Comparison of ENCODE assay signal across 15 cellular contexts in genomic region chr22:49869855-49870712, GRCh38. TPM values are rescaled to one million over a fixed set of nuclear protein-coding genes. Genes with fewer than 3 reads are reported as not detected.
DNase-seq lines count a peak whose midpoint lies in the region; ATAC-seq, FAIRE-seq and TF ChIP-seq lines count a peak whose summit lies in the region.
"Had no signal": no experiment of that assay in that cellular context is flagged by ENCODE, and none has a peak within 500 bp of the region (broad histone marks: within the 10 kb centered on the region; RNA-seq: fewer than 3 reads in every experiment).

No MANE protein-coding gene starts in this region.

- peaks cover 50 to 75% (median 72%) of the 10 kb centered on the region in 3 donors for H3K4me1 Mint-ChIP-seq in T-cell
- peaks cover 60 to 74% of the 10 kb centered on the region in 2 donors for H3K4me1 Mint-ChIP-seq in effector memory CD8-positive, alpha-beta T cell (ENCODE audit: low read depth in 2 of 2)

- H3K4me2 ChIP-seq in A549, result no peak overlapping the region
- peak overlapping the region; percentile 7 for H3K4me2 ChIP-seq in BLaER1

- no peaks in the 10 kb centered on the region for H3K4me1 ChIP-seq in A549
- H3K4me1 ChIP-seq in BLaER1, result peaks cover 8% of the 10 kb centered on the region; the same call in 1 of the 2 replicates
- no peaks in the 10 kb centered on the region for H3K4me1 ChIP-seq in gastroesophageal sphincter
- no peaks in the 10 kb centered on the region for H3K4me1 ChIP-seq in uterus

- H3K27ac ChIP-seq in A549 (no peak overlapping the region), BLaER1 (no peak overlapping the region), gastroesophageal sphincter (no peak overlapping the region), uterus (no peak overlapping the region)

- intact Hi-C loops in uterus (cut with DNase I; ENCODE audit: low total_unique reads), result no loop called here

- H3K36me3 ChIP-seq in BLaER1 (peaks cover 89% of the 10 kb centered on the region), gastroesophageal sphincter (peaks cover 0 to 21% of the 10 kb centered on the region in 2 donors), uterus (no peaks in the 10 kb centered on the region)

- peak overlapping the region; percentile 77 to 87 for H3K27ac Mint-ChIP-seq in T-cell
- peak overlapping the region; percentile 91 to 94 for H3K27ac Mint-ChIP-seq in effector memory CD8-positive, alpha-beta T cell
- H3K27ac Mint-ChIP-seq: stimulated activated naive B cell treated with anti-CD40 and anti-IgM and Interleukin-4, amounts not matched to agents 10 μg/mL and 1 μg/mL and 100 μg/mL, for 72 hours; type B pancreatic cell had no signal

- H3K9me3 ChIP-seq in A549 (peaks cover 32% of the 10 kb centered on the region), BLaER1 (peaks cover 99% of the 10 kb centered on the region), gastroesophageal sphincter (peaks cover 0 to 46% (median 0%) of the 10 kb centered on the region in 3 donors), uterus (peaks cover 0 to 35% of the 10 kb centered on the region in 2 donors)

- 94% methylated on average over 14 of the region's 14 CpGs for WGBS in A549 (ENCODE audit: missing lambda C conversion rate)
- WGBS in gastroesophageal sphincter (ENCODE audit: low coverage in 1 of 2), 2 donors, result 95% methylated on average over 12 to 13 of the region's 14 CpGs

- no peak for TF ChIP-seq POLR2A in A549 (IDR thresholded peaks at IDR 0.05; ENCODE audit: low read length)
- no peak for TF ChIP-seq POLR2A in gastroesophageal sphincter (IDR thresholded peaks at IDR 0.05)
- no peak for TF ChIP-seq POLR2A in uterus (IDR thresholded peaks at IDR 0.05)

- H3K27me3 Mint-ChIP-seq in T-cell, result no peaks in the 10 kb centered on the region
- no peaks in the 10 kb centered on the region for H3K27me3 Mint-ChIP-seq in effector memory CD8-positive, alpha-beta T cell
- H3K27me3 Mint-ChIP-seq: stimulated activated naive B cell treated with anti-CD40 and anti-IgM and Interleukin-4, amounts not matched to agents 10 μg/mL and 1 μg/mL and 100 μg/mL, for 72 hours; type B pancreatic cell had no signal

- peaks cover 100% of the 10 kb centered on the region for H4K20me1 ChIP-seq in BLaER1

- CTCF ChIA-PET in A549 (lab: Yijun Ruan, JAX), result no interaction called here
- CTCF ChIA-PET in T-cell (lab: Charles Lee), result interaction anchor here (0.6 to 0.7 kb wide), 2 partner anchors 31 to 122 kb away, joined by 3 read pairs; no protein-coding TSS in a partner anchor

- H3K9ac ChIP-seq in BLaER1, result no peak overlapping the region

- POLR2A ChIA-PET in A549 (lab: Yijun Ruan, JAX), result no interaction called here
- POLR2A ChIA-PET in T-cell (lab: Charles Lee), result interaction anchor here (0.7 to 1.3 kb wide), 2 partner anchors 12 to 46 kb away, joined by 3 to 13 read pairs; no protein-coding TSS in a partner anchor

- H3K4me3 Mint-ChIP-seq in T-cell, result peak overlapping the region; percentile 36 to 47 (median 37)
- peak overlapping the region; percentile 77 to 79 for H3K4me3 Mint-ChIP-seq in effector memory CD8-positive, alpha-beta T cell
- H3K4me3 Mint-ChIP-seq: stimulated activated naive B cell treated with anti-CD40 and anti-IgM and Interleukin-4, amounts not matched to agents 10 μg/mL and 1 μg/mL and 100 μg/mL, for 72 hours had no signal

- no peak for TF ChIP-seq RAD21 in A549 (conservative IDR thresholded peaks at IDR 0.05 in 1 of 2, IDR thresholded peaks at IDR 0.05 in 1 of 2)

- H3K27me3 ChIP-seq in BLaER1, result no peaks in the 10 kb centered on the region
- H3K27me3 ChIP-seq in gastroesophageal sphincter, result no peaks in the 10 kb centered on the region
- no peaks in the 10 kb centered on the region for H3K27me3 ChIP-seq in uterus

- H3K36me3 Mint-ChIP-seq in T-cell, result peaks cover 54% of the 10 kb centered on the region
- H3K36me3 Mint-ChIP-seq in effector memory CD8-positive, alpha-beta T cell (ENCODE audit: insufficient read depth), result peaks cover 27% of the 10 kb centered on the region

- TF ChIP-seq EP300 in A549 (IDR thresholded peaks at IDR 0.05), result no peak
- no peak for TF ChIP-seq EP300 in gastroesophageal sphincter (IDR thresholded peaks at IDR 0.05)

- FAIRE-seq in A549 (lab: Jason Lieb, UNC), result no peak
- FAIRE-seq: astrocyte had no signal

- ATAC-seq in A549 (no peak), T-cell (replicated peaks in 1 of 4) (peak; percentile 60 to 74 (median 67)), gastroesophageal sphincter (no peak)
- ATAC-seq in effector memory CD8-positive, alpha-beta T cell (replicated peaks), result peak; percentile 65
- ATAC-seq: esophagus mucosa; stimulated activated naive B cell treated with anti-CD40 and anti-IgM and Interleukin-4, amounts not matched to agents 10 μg/mL and 1 μg/mL and 100 μg/mL, for 72 hours had no signal

- H3K9me3 Mint-ChIP-seq in T-cell, result peaks cover 13 to 33% (median 15%) of the 10 kb centered on the region in 3 donors
- H3K9me3 Mint-ChIP-seq in effector memory CD8-positive, alpha-beta T cell, result no peaks in the 10 kb centered on the region

- TF ChIP-seq CTCF in A549 (IDR thresholded peaks at IDR 0.05) (no peak), gastroesophageal sphincter (IDR thresholded peaks at IDR 0.05) (no peak), uterus (IDR thresholded peaks at IDR 0.05) (no peak)

- H3K4me3 ChIP-seq in A549 (no peak overlapping the region), BLaER1 (no peak overlapping the region), gastroesophageal sphincter (no peak overlapping the region), uterus (no peak overlapping the region)

- no peak for DNase-seq in A549 (ENCODE audit: low read depth in 1 of 2, low spot score in 1 of 2)
- DNase-seq in T-cell, result peak in 19 of 34 experiments; percentile 15 to 61 (median 36)
- peak; percentile 42 to 56 (median 42) for DNase-seq in effector memory CD8-positive, alpha-beta T cell
- DNase-seq in activated gamma-delta T cell (lab: John Stamatoyannopoulos, UW), result no peak
- DNase-seq in Ammon's horn (ENCODE audit: low spot score), result no peak
- DNase-seq in uterus, result no peak
- DNase-seq: C1 segment of cervical spinal cord; NCI-H1105; NCI-H526 treated with DMSO at 0.1 percent for 48 hours; stimulated activated naive B cell treated with anti-CD40 and anti-IgM and Interleukin-4, amounts not matched to agents 10 μg/mL and 1 μg/mL and 100 μg/mL, for 72 hours had no signal

TF ChIP-seq in A549, 52 proteins besides CTCF, POLR2A, EP300 and RAD21:
- TF ChIP-seq, protein P1, sequence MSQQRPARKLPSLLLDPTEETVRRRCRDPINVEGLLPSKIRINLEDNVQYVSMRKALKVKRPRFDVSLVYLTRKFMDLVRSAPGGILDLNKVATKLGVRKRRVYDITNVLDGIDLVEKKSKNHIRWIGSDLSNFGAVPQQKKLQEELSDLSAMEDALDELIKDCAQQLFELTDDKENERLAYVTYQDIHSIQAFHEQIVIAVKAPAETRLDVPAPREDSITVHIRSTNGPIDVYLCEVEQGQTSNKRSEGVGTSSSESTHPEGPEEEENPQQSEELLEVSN (IDR thresholded peaks at IDR 0.05; ENCODE audit: borderline replicate concordance, low read depth), result no peak
- 0 out of 2 replicates have a peak, but pooled peaks have one; percentile 27 for TF ChIP-seq KDM1A (IDR thresholded peaks at IDR 0.05; ENCODE audit: low read depth)

RNA-seq across cellular contexts. Expression of gene ZBED4, which starts 16.4 kb away (rescaled TPM):
- polyA plus RNA-seq in A549 (2011; rRNA removed), result 8.6 and 12.3 TPM in 2 replicates
- polyA plus RNA-seq in A549 (2012; cell fraction: cytosol; rRNA removed), result 7.4 and 9.0 TPM in 2 replicates
- 11.1 and 11.7 TPM in 2 replicates for polyA plus RNA-seq in A549 (2012; cell fraction: nucleus; rRNA removed)
- 8.5 to 9.5 TPM (median 8.9 TPM) in 3 replicates for polyA plus RNA-seq in A549 (2017; fragmentation: RNase III; extraction: RNeasy Plus Mini Kit Qiagen cat#74134 plus additional on column Dnase treatment)
- 10.9 and 14.4 TPM in 2 replicates for polyA minus RNA-seq in A549 (2011; rRNA and poly(A)+ RNA removed)
- 10 to 100 TPM; 16.7 to 19.5 (median 18.3) TPM for total RNA-seq in T-cell
- 10 to 100 TPM in 1 of 4 donors, 1 to 10 TPM in 3; 6.9 to 12.3 (median 7.1) TPM for total RNA-seq in gastroesophageal sphincter
- total RNA-seq in uterus, result 10 to 100 TPM in 2 of 4 donors, 1 to 10 TPM in 1, under 1 TPM in 1; 0.59 to 16.4 (median 12.7) TPM

RNA-seq across cellular contexts. Expression of gene BRD1, which starts 42.4 kb away (rescaled TPM):
- polyA plus RNA-seq in A549 (2011; rRNA removed), result 3.7 and 4.8 TPM in 2 replicates
- 7.0 and 7.1 TPM in 2 replicates for polyA plus RNA-seq in A549 (2012; cell fraction: cytosol; rRNA removed)
- 21.6 and 26.4 TPM in 2 replicates for polyA plus RNA-seq in A549 (2012; cell fraction: nucleus; rRNA removed)
- 11.4 to 11.7 TPM (median 11.5 TPM) in 3 replicates for polyA plus RNA-seq in A549 (2017; fragmentation: RNase III; extraction: RNeasy Plus Mini Kit Qiagen cat#74134 plus additional on column Dnase treatment)
- polyA minus RNA-seq in A549 (2011; rRNA and poly(A)+ RNA removed), result 3.4 and 5.5 TPM in 2 replicates
- 100 to 1,000 TPM in 2 of 5 donors, 10 to 100 TPM in 3; 86.4 to 140 (median 92.9) TPM for total RNA-seq in T-cell
- total RNA-seq in gastroesophageal sphincter, result 10 to 100 TPM; 36.0 to 66.0 (median 45.5) TPM
- 10 to 100 TPM; 17.9 to 47.4 (median 37.9) TPM for total RNA-seq in uterus

RNA-seq across cellular contexts. Expression of gene ALG12, which starts 48.2 kb away (rescaled TPM):
- polyA plus RNA-seq in A549 (2011; rRNA removed) (4.4 and 5.2 TPM in 2 replicates), A549 (2017; fragmentation: RNase III; extraction: RNeasy Plus Mini Kit Qiagen cat#74134 plus additional on column Dnase treatment) (6.3 to 9.0 TPM (median 7.7 TPM) in 3 replicates)
- polyA plus RNA-seq in A549 (2012; cell fraction: cytosol; rRNA removed), result 8.9 and 13.6 TPM in 2 replicates
- polyA plus RNA-seq in A549 (2012; cell fraction: nucleus; rRNA removed), result 16.7 and 19.5 TPM in 2 replicates
- polyA minus RNA-seq in A549 (2011; rRNA and poly(A)+ RNA removed), result 5.8 and 8.2 TPM in 2 replicates
- total RNA-seq in T-cell (10 to 100 TPM; 15.7 to 22.1 (median 15.9) TPM), gastroesophageal sphincter (10 to 100 TPM; 18.8 to 30.0 (median 22.6) TPM), uterus (10 to 100 TPM; 11.8 to 22.5 (median 18.3) TPM)

RNA-seq across cellular contexts. Expression of gene CRELD2, which starts 48.4 kb away (rescaled TPM):
- polyA plus RNA-seq in A549 (2011; rRNA removed) (14.4 and 15.1 TPM in 2 replicates), A549 (2017; fragmentation: RNase III; extraction: RNeasy Plus Mini Kit Qiagen cat#74134 plus additional on column Dnase treatment) (18.7 to 20.6 TPM (median 18.7 TPM) in 3 replicates)
- polyA plus RNA-seq in A549 (2012; cell fraction: cytosol; rRNA removed), result 44.0 and 51.4 TPM in 2 replicates
- polyA plus RNA-seq in A549 (2012; cell fraction: nucleus; rRNA removed), result 63.9 and 67.7 TPM in 2 replicates
- polyA minus RNA-seq in A549 (2011; rRNA and poly(A)+ RNA removed), result 3.6 TPM in 2 replicates
- total RNA-seq in T-cell (10 to 100 TPM; 28.2 to 42.7 (median 39.6) TPM), gastroesophageal sphincter (10 to 100 TPM; 21.9 to 36.2 (median 30.9) TPM), uterus (10 to 100 TPM in 2 of 4 donors, 1 to 10 TPM in 2; 3.6 to 37.0 (median 14.6) TPM)

Comparison
In these comparisons a context has a peak if more than half of its experiments do, and no peak if none do; other contexts are left out.
1. ATAC-seq: peak in T-cell (4 of 4) and effector memory CD8-positive, alpha-beta T cell (single experiment); none in A549 (0 of 2) and gastroesophageal sphincter (single experiment).
2. DNase-seq: peak in T-cell (19 of 34) and effector memory CD8-positive, alpha-beta T cell (3 of 3); none in A549 (0 of 2), activated gamma-delta T cell (single experiment), Ammon's horn (single experiment) and uterus (0 of 2).